7 cellular contexts compared by ENCODE assay signal in the genomic region with DNA sequence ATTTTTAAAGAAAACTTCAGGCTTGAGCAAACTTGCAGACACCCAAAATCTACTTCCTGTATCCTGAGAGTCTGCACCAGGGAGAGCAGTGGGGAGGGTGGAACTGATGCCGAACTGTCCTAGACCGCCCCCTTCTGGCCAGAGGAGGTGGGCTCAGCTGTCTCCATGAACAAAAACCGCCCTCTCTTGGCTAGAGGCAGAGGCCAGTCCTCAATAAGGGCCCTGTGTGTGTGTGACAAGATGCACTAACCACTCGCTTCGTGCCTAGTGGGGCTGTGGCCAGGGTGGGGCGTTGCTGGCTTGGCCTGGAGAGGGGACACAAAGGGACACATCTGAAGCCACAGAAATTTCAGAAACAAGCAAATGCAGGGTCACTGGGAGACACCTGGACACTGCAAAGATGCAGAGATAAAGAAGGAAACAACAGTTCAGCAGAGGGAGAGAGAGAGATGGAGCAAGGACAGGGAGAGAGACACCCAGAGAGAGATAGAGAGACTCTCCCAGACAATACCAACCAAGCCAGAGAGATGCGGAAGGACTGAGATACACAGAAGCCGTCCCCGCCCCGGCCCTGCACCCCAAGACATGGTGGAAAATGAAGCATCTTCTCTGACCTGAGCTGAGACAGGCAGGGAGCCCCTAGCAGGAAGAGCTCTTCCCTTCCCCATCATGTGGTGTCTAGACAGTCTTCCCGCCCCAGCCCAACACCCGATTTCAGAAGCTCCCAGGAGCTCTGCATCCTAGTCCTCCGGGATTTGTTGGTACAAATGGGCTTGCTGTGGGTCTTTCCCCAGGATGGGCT. TPM values are rescaled to one million over a fixed set of nuclear protein-coding genes. Genes with fewer than 3 reads are reported as not detected.
A peak's percentile ranks its signal among the peaks of the same experiment; 100 is the strongest.
DNase-seq lines count a peak whose midpoint lies in the region; ATAC-seq and TF ChIP-seq lines count a peak whose summit lies in the region.

No MANE protein-coding gene starts in this region.

- DNase-seq in GM13977 (ENCODE audit: low spot score) (peak; percentile 94), NCI-H1092 treated with DMSO at 0.1 percent for 48 hours (lab: John Stamatoyannopoulos, UW) (peak; percentile 66), T-helper 1 cell (peak; percentile 69 to 88 (median 81)), amniotic stem cell (lab: John Stamatoyannopoulos, UW) (peak; percentile 44), right cardiac atrium (peak; percentile 81 to 94 (median 92)), sigmoid colon (peak; percentile 89)

- in situ Hi-C loops in GM13977 (cut with MboI; ENCODE audit: low pct_unique_long_range_greater_than_20kb, low sequenced_read_pairs, unreplicated experiment) = no loop called here

- no peaks in the 10 kb centered on the region for H3K36me3 ChIP-seq in sigmoid colon

- H3K4me1 ChIP-seq in right cardiac atrium (ENCODE audit: control insufficient read depth, insufficient read depth, low read length) (no peaks in the 10 kb centered on the region), sigmoid colon (peaks cover 0 to 9% (median 2%) of the 10 kb centered on the region in 4 donors)

- no peak for TF ChIP-seq EP300 in sigmoid colon (IDR thresholded peaks at IDR 0.05)

- peak; percentile 99 for ATAC-seq in HG02642 (IDR thresholded peaks at IDR 0.05; ENCODE audit: poor library complexity, unreplicated experiment)
- ATAC-seq in right cardiac atrium = peak; percentile 98

- intact Hi-C loops in right cardiac atrium (cut with DNase I) (loop anchor here (5.0 to 10.0 kb wide), 2 partner anchors 51 to 54 kb away; no protein-coding TSS in a partner anchor), sigmoid colon (cut with DNase I) (loop anchor here (1.0 to 5.0 kb wide), 2 partner anchors 55 to 114 kb away; no protein-coding TSS in a partner anchor)

- H3K27ac ChIP-seq in right cardiac atrium (ENCODE audit: low read length) (no peak overlapping the region), sigmoid colon (no peak overlapping the region)

- WGBS in right cardiac atrium = 53% methylated on average over 13 of the region's 13 CpGs
- 52 to 53% methylated on average over 13 of the region's 13 CpGs for WGBS in sigmoid colon, 2 donors

- H3K4me3 ChIP-seq in right cardiac atrium (ENCODE audit: low read length) (no peak overlapping the region), sigmoid colon (no peak overlapping the region)

- no peak for TF ChIP-seq POLR2A in sigmoid colon (IDR thresholded peaks at IDR 0.05)

- H3K27me3 ChIP-seq in right cardiac atrium (ENCODE audit: control insufficient read depth, insufficient read depth) = no peaks in the 10 kb centered on the region
- H3K27me3 ChIP-seq in sigmoid colon = peaks cover 0 to 17% (median 8%) of the 10 kb centered on the region in 3 donors

- H3K9me3 ChIP-seq in right cardiac atrium (ENCODE audit: control insufficient read depth, low read length) (no peaks in the 10 kb centered on the region), sigmoid colon (no peaks in the 10 kb centered on the region)

- TF ChIP-seq CTCF in GM13977 (IDR thresholded peaks at IDR 0.05; ENCODE audit: extremely low read depth, insufficient read depth, missing control alignments) (peak; percentile 94), sigmoid colon (IDR thresholded peaks at IDR 0.05) (peak; percentile 50 to 80 (median 76))

RNA-seq across cellular contexts. Expression of a gene that starts 22.7 kb away (rescaled TPM):
- not detected for total RNA-seq in right cardiac atrium
- polyA plus RNA-seq in right cardiac atrium = not detected
- not detected for total RNA-seq in sigmoid colon
- not detected for polyA plus RNA-seq in sigmoid colon

Comparison
In these comparisons a context has a peak if more than half of its experiments do, and no peak if none do; other contexts are left out.
1. DNase-seq: peak in every context shown above with its lines; median percentile 94 in GM13977; 92 in right cardiac atrium; 89 in sigmoid colon; 81 in T-helper 1 cell; 66 in NCI-H1092 treated with DMSO at 0.1 percent for 48 hours; 44 in amniotic stem cell.